8 cellular contexts compared by ENCODE assay signal in the genomic region with DNA sequence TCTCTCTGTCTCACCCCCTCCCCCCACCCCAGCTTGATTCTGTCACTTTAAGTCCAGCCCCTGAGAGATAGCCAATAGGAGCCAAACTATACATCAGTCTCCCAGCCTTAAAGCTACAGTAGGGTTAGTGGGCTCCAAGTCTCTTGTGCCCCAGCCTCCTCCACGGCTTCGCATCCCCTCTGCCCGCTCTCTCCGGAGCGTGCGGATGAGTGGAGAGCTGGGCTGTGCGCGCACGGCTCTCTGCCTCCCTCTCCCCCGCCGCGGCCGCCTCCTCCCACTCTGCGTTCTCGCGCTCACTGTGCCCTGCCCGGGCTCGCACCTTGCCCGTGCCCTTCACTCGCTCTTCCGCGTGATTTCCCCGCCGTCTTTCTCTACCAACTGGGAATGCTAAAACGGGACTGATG. TPM values are rescaled to one million over a fixed set of nuclear protein-coding genes. Genes with fewer than 3 reads are reported as not detected.
DNase-seq lines count a peak whose midpoint lies in the region; ATAC-seq and TF ChIP-seq lines count a peak whose summit lies in the region.

A gene (plus strand): TSS at position 137 of the 404 bp plus-strand sequence. CDS start 265 bp downstream, at position 402.

- DNase-seq in DMS79 (lab: John Stamatoyannopoulos, UW): peak; percentile 14
- DNase-seq in NCI-H748 (lab: John Stamatoyannopoulos, UW; ENCODE audit: unreplicated experiment): peak; percentile 85
- no peak for DNase-seq in esophagus squamous epithelium (lab: John Stamatoyannopoulos, UW)
- peak; percentile 21 for DNase-seq in neural crest cell (ENCODE audit: low read depth, low spot score)
- DNase-seq in activated T-helper 1 cell treated with anti-CD3 and anti-CD28 coated beads, Interleukin-12 subunit alpha, Interleukin-12 subunit beta, Interleukin-2, Interleukin-4 antibody, amounts not matched to agents 30 ng/mL and 10 ng/mL and 1 ng/mL, durations not matched to agents 14 hours and 24 hours and 36 hours (ENCODE audit: low spot score): no peak
- DNase-seq in omental fat pad (ENCODE audit: low spot score): no peak
- no peak for DNase-seq in effector CD8-positive, alpha-beta T cell (lab: John Stamatoyannopoulos, UW)
- DNase-seq in OCI-M1 (lab: John Stamatoyannopoulos, UW): no peak

- no peaks in the 10 kb centered on the region for H3K36me3 Mint-ChIP-seq in neural crest cell (ENCODE audit: low read depth)
- H3K36me3 Mint-ChIP-seq in activated T-helper 1 cell treated with anti-CD3 and anti-CD28 coated beads, Interleukin-12 subunit alpha, Interleukin-12 subunit beta, Interleukin-2, Interleukin-4 antibody, amounts not matched to agents 30 ng/mL and 10 ng/mL and 1 ng/mL, durations not matched to agents 14 hours and 24 hours and 36 hours (ENCODE audit: low read depth): no peaks in the 10 kb centered on the region

- peak within 1 kb of the TSS; percentile 86 for H3K4me3 Mint-ChIP-seq in neural crest cell
- H3K4me3 Mint-ChIP-seq in activated T-helper 1 cell treated with anti-CD3 and anti-CD28 coated beads, Interleukin-12 subunit alpha, Interleukin-12 subunit beta, Interleukin-2, Interleukin-4 antibody, amounts not matched to agents 30 ng/mL and 10 ng/mL and 1 ng/mL, durations not matched to agents 14 hours and 24 hours and 36 hours: no peak within 1 kb of the TSS

- no peak for TF ChIP-seq POLR2A in esophagus squamous epithelium (IDR thresholded peaks at IDR 0.05)

- no peak within 1 kb of the TSS for H3K27ac ChIP-seq in esophagus squamous epithelium

- H3K27me3 ChIP-seq in esophagus squamous epithelium: peaks cover 6 to 99% (median 17%) of the 10 kb centered on the region in 4 donors

- intact Hi-C loops in esophagus squamous epithelium (cut with DNase I): no loop called here
- intact Hi-C loops in activated T-helper 1 cell treated with anti-CD3 and anti-CD28 coated beads, Interleukin-12 subunit alpha, Interleukin-12 subunit beta, Interleukin-2, Interleukin-4 antibody, amounts not matched to agents 30 ng/mL and 10 ng/mL and 1 ng/mL, durations not matched to agents 14 hours and 24 hours and 36 hours (cut with micrococcal nuclease): no loop called here

- no peak within 1 kb of the TSS for H3K27ac Mint-ChIP-seq in neural crest cell (ENCODE audit: unreplicated experiment)
- H3K27ac Mint-ChIP-seq in activated T-helper 1 cell treated with anti-CD3 and anti-CD28 coated beads, Interleukin-12 subunit alpha, Interleukin-12 subunit beta, Interleukin-2, Interleukin-4 antibody, amounts not matched to agents 30 ng/mL and 10 ng/mL and 1 ng/mL, durations not matched to agents 14 hours and 24 hours and 36 hours: no peak within 1 kb of the TSS

- peaks cover 15% of the 10 kb centered on the region for H3K4me1 Mint-ChIP-seq in neural crest cell
- no peaks in the 10 kb centered on the region for H3K4me1 Mint-ChIP-seq in activated T-helper 1 cell treated with anti-CD3 and anti-CD28 coated beads, Interleukin-12 subunit alpha, Interleukin-12 subunit beta, Interleukin-2, Interleukin-4 antibody, amounts not matched to agents 30 ng/mL and 10 ng/mL and 1 ng/mL, durations not matched to agents 14 hours and 24 hours and 36 hours (ENCODE audit: low read depth)

- H3K9me3 ChIP-seq in esophagus squamous epithelium: no peaks in the 10 kb centered on the region

- no peak for ATAC-seq in omental fat pad (ENCODE audit: low FRiP score)

- H3K36me3 ChIP-seq in esophagus squamous epithelium: no peaks in the 10 kb centered on the region

- no peaks in the 10 kb centered on the region for H3K9me3 Mint-ChIP-seq in neural crest cell
- no peaks in the 10 kb centered on the region for H3K9me3 Mint-ChIP-seq in activated T-helper 1 cell treated with anti-CD3 and anti-CD28 coated beads, Interleukin-12 subunit alpha, Interleukin-12 subunit beta, Interleukin-2, Interleukin-4 antibody, amounts not matched to agents 30 ng/mL and 10 ng/mL and 1 ng/mL, durations not matched to agents 14 hours and 24 hours and 36 hours

- peaks cover 17 to 20% (median 17%) of the 10 kb centered on the region in 3 donors for H3K4me1 ChIP-seq in esophagus squamous epithelium

- TF ChIP-seq CTCF in esophagus squamous epithelium (IDR thresholded peaks at IDR 0.05) (no peak), neural crest cell (conservative IDR thresholded peaks at IDR 0.05) (no peak), omental fat pad (IDR thresholded peaks at IDR 0.05) (no peak)

- H3K27me3 Mint-ChIP-seq in neural crest cell (ENCODE audit: low read depth): peaks cover 98% of the 10 kb centered on the region
- peaks cover 57% of the 10 kb centered on the region for H3K27me3 Mint-ChIP-seq in activated T-helper 1 cell treated with anti-CD3 and anti-CD28 coated beads, Interleukin-12 subunit alpha, Interleukin-12 subunit beta, Interleukin-2, Interleukin-4 antibody, amounts not matched to agents 30 ng/mL and 10 ng/mL and 1 ng/mL, durations not matched to agents 14 hours and 24 hours and 36 hours (ENCODE audit: insufficient read depth)

- WGBS in esophagus squamous epithelium, 2 donors: 1 to 20% methylated on average over 17 to 25 of the region's 25 CpGs

- peak within 1 kb of the TSS in 3 of 4 donors; percentile 1 to 52 (median 26) for H3K4me3 ChIP-seq in esophagus squamous epithelium

RNA-seq across cellular contexts. Expression of the gene that starts here (rescaled TPM):
- total RNA-seq in esophagus squamous epithelium: not detected
- 0.28 and 0.77 TPM in 2 replicates for total RNA-seq in neural crest cell
- 0.17 and 0.21 TPM in 2 replicates for total RNA-seq in activated T-helper 1 cell treated with anti-CD3 and anti-CD28 coated beads, Interleukin-12 subunit alpha, Interleukin-12 subunit beta, Interleukin-2, Interleukin-4 antibody, amounts not matched to agents 30 ng/mL and 10 ng/mL and 1 ng/mL, durations not matched to agents 14 hours and 24 hours and 36 hours
- total RNA-seq in omental fat pad: not detected

Comparison
In these comparisons a context has a peak if more than half of its experiments do, and no peak if none do; other contexts are left out.
1. Peak in DNase-seq in neural crest cell; RNA of the gene not detected or under 1 TPM.
2. DNase-seq: peak in DMS79 (single experiment) and NCI-H748 (single experiment); none in esophagus squamous epithelium (single experiment), activated T-helper 1 cell treated with anti-CD3 and anti-CD28 coated beads, Interleukin-12 subunit alpha, Interleukin-12 subunit beta, Interleukin-2, Interleukin-4 antibody, amounts not matched to agents 30 ng/mL and 10 ng/mL and 1 ng/mL, durations not matched to agents 14 hours and 24 hours and 36 hours (single experiment), omental fat pad (single experiment), effector CD8-positive, alpha-beta T cell (single experiment) and OCI-M1 (single experiment).